Comparison of ENCODE assay signal across 20 cellular contexts in the genomic region with DNA sequence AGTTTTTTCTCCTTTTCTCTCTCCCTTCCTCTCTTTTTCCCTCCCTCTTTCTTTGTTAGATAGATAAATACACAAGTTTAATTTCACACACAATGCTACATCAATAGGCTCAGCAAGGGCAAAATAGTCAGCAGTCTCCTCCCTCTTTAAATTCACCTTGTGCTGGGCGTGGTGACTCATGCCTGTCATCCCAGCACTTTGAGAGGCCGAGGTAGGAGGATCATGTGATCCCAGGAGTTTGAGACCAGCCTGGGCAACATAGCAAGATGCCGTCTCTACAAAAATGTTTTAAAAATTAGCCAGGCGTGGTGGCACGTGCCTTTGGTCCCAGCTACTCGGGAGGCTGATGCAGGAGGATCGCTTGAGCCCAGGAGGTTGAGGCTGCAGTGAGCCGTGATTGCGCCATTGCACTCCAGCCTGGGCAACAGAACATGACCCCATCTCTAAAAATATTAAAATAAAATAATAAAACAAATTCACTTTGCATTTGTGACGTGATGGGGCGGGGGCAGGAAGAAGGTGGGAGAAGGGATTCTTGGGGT. TPM values are rescaled to one million over a fixed set of nuclear protein-coding genes. Genes with fewer than 3 reads are reported as not detected.
DNase-seq lines count a peak whose midpoint lies in the region; ATAC-seq and TF ChIP-seq lines count a peak whose summit lies in the region.
"Had no signal": no experiment of that assay in that cellular context is flagged by ENCODE, and none has a peak within 500 bp of the region (broad histone marks: within the 10 kb centered on the region; RNA-seq: fewer than 3 reads in every experiment).

No MANE protein-coding gene starts in this region.

- H3K27me3 Mint-ChIP-seq in activated CD8-positive, alpha-beta T cell treated with anti-CD3 and anti-CD28 coated beads for 36 hours, result no peaks in the 10 kb centered on the region

- no peaks in the 10 kb centered on the region for H3K36me3 ChIP-seq in esophagus muscularis mucosa
- H3K36me3 ChIP-seq: suprapubic skin had no signal

- no peaks in the 10 kb centered on the region for H3K9me3 ChIP-seq in esophagus muscularis mucosa
- H3K9me3 ChIP-seq: body of pancreas, mucosa of descending colon, suprapubic skin had no signal

- POLR2A ChIA-PET in activated CD8-positive, alpha-beta T cell treated with anti-CD3 and anti-CD28 coated beads for 36 hours (lab: Charles Lee), result interaction anchor here (2.4 to 9.6 kb wide), 3 partner anchors 14 to 24 kb away, joined by 9 to 85 read pairs (median 21); no protein-coding TSS in a partner anchor

- CTCF ChIA-PET in activated CD8-positive, alpha-beta T cell treated with anti-CD3 and anti-CD28 coated beads for 36 hours (lab: Charles Lee), result no interaction called here

- peak overlapping the region; percentile 86 for H3K27ac Mint-ChIP-seq in activated CD8-positive, alpha-beta T cell treated with anti-CD3 and anti-CD28 coated beads for 36 hours

- peak; percentile 53 for DNase-seq in activated CD8-positive, alpha-beta memory T cell treated with anti-CD3 and anti-CD28 coated beads for 24 hours
- DNase-seq in activated CD8-positive, alpha-beta memory T cell treated with anti-CD3 and anti-CD28 coated beads, Interleukin-2, amount 50 U/mL, for 4 hours, result no peak
- peak; percentile 21 for DNase-seq in activated CD8-positive, alpha-beta T cell treated with anti-CD3 and anti-CD28 coated beads for 36 hours
- DNase-seq in esophagus muscularis mucosa (ENCODE audit: extremely low spot score) (peak; percentile 70), amygdala (lab: John Stamatoyannopoulos, UW) (no peak), occipital lobe (lab: John Stamatoyannopoulos, UW) (no peak)
- DNase-seq in stimulated activated naive CD8-positive, alpha-beta T cell treated with anti-CD3 and anti-CD28 coated beads, Interleukin-15, Interleukin-2, amounts not matched to agents 100 U/mL and 50 U/mL, for 24 hours, result peak; percentile 2
- DNase-seq: body of pancreas; effector CD4-positive, alpha-beta T cell; GF-D8; left cardiac atrium; mucosa of descending colon; NCI-H1417; NCI-H345; OCI-M1; stimulated activated CD4-positive, alpha-beta T cell treated with anti-CD3 and anti-CD28 coated beads, Interleukin-12 subunit alpha, Interleukin-12 subunit beta, amount 100 ng/mL, for 4 hours had no signal

- peaks cover 0 to 56% (median 0%) of the 10 kb centered on the region in 4 donors for H3K27me3 ChIP-seq in esophagus muscularis mucosa
- H3K27me3 ChIP-seq: body of pancreas had no signal

- peaks cover 88% of the 10 kb centered on the region for H3K36me3 Mint-ChIP-seq in activated CD8-positive, alpha-beta T cell treated with anti-CD3 and anti-CD28 coated beads for 36 hours (ENCODE audit: low read depth)

- TF ChIP-seq EP300 in esophagus muscularis mucosa (IDR thresholded peaks at IDR 0.05), result no peak

- WGBS in esophagus muscularis mucosa, result 88% methylated on average over 11 of the region's 11 CpGs

- H3K9me3 Mint-ChIP-seq in activated CD8-positive, alpha-beta T cell treated with anti-CD3 and anti-CD28 coated beads for 36 hours, result no peaks in the 10 kb centered on the region

- H3K4me1 Mint-ChIP-seq in activated CD8-positive, alpha-beta T cell treated with anti-CD3 and anti-CD28 coated beads for 36 hours (ENCODE audit: low read depth), result peaks cover 70% of the 10 kb centered on the region

- H3K27ac ChIP-seq in esophagus muscularis mucosa (replicated peaks in 1 of 4), result no peak overlapping the region
- H3K27ac ChIP-seq: body of pancreas, HL-60, SK-N-MC, suprapubic skin had no signal

- H3K4me3 ChIP-seq in esophagus muscularis mucosa, result no peak overlapping the region
- H3K4me3 ChIP-seq: body of pancreas, mucosa of descending colon, SK-N-MC, suprapubic skin had no signal

- no peak for TF ChIP-seq POLR2A in esophagus muscularis mucosa (IDR thresholded peaks at IDR 0.05; ENCODE audit: low read depth)

- H3K4me3 Mint-ChIP-seq in activated CD8-positive, alpha-beta T cell treated with anti-CD3 and anti-CD28 coated beads for 36 hours, result peak overlapping the region; percentile 20

- TF ChIP-seq CTCF in activated CD8-positive, alpha-beta T cell treated with anti-CD3 and anti-CD28 coated beads for 36 hours (IDR thresholded peaks at IDR 0.05), result no peak
- no peak for TF ChIP-seq CTCF in esophagus muscularis mucosa (IDR thresholded peaks at IDR 0.05)

- no peaks in the 10 kb centered on the region for H3K4me1 ChIP-seq in esophagus muscularis mucosa
- H3K4me1 ChIP-seq: body of pancreas, suprapubic skin had no signal

- no peak for ATAC-seq in activated CD8-positive, alpha-beta T cell treated with anti-CD3 and anti-CD28 coated beads for 36 hours
- no peak for ATAC-seq in stimulated activated naive CD8-positive, alpha-beta T cell treated with anti-CD3 and anti-CD28 coated beads, Interleukin-15, Interleukin-2, amounts not matched to agents 100 U/mL and 50 U/mL, for 24 hours
- no peak for ATAC-seq in GM19351 (IDR thresholded peaks at IDR 0.05; ENCODE audit: unreplicated experiment)
- ATAC-seq: body of pancreas, left cardiac atrium, mucosa of descending colon had no signal

- intact Hi-C loops in activated CD8-positive, alpha-beta T cell treated with anti-CD3 and anti-CD28 coated beads for 36 hours (cut with micrococcal nuclease), result no loop called here
- intact Hi-C loops in esophagus muscularis mucosa (cut with DNase I), result no loop called here

RNA-seq across cellular contexts. Expression of a gene that starts 27.4 kb away (rescaled TPM):
- total RNA-seq in activated CD8-positive, alpha-beta T cell treated with anti-CD3 and anti-CD28 coated beads for 36 hours, result 10 to 100 TPM; 95.6 to 97.2 TPM
- total RNA-seq in esophagus muscularis mucosa (under 1 TPM in 3 of 4 donors, not detected in 1; under 0.01 to 0.50 (median 0.17) TPM), occipital lobe (not detected)

Comparison
In these comparisons a context has a peak if more than half of its experiments do, and no peak if none do; other contexts are left out.
1. DNase-seq: peak in activated CD8-positive, alpha-beta memory T cell treated with anti-CD3 and anti-CD28 coated beads for 24 hours (single experiment), activated CD8-positive, alpha-beta T cell treated with anti-CD3 and anti-CD28 coated beads for 36 hours (single experiment), esophagus muscularis mucosa (single experiment) and stimulated activated naive CD8-positive, alpha-beta T cell treated with anti-CD3 and anti-CD28 coated beads, Interleukin-15, Interleukin-2, amounts not matched to agents 100 U/mL and 50 U/mL, for 24 hours (single experiment); none in activated CD8-positive, alpha-beta memory T cell treated with anti-CD3 and anti-CD28 coated beads, Interleukin-2, amount 50 U/mL, for 4 hours (single experiment), amygdala (0 of 56) and occipital lobe (single experiment).
2. RNA of a gene that starts 27.4 kb away (total RNA-seq): 95.6 to 97.2 TPM in activated CD8-positive, alpha-beta T cell treated with anti-CD3 and anti-CD28 coated beads for 36 hours; under 0.01 to 0.50 TPM in esophagus muscularis mucosa and not detected in occipital lobe (single experiment); every median in the first group is over 10 times any median in the second.